Comparison of ENCODE assay signal across 9 cellular contexts in the genomic region with DNA sequence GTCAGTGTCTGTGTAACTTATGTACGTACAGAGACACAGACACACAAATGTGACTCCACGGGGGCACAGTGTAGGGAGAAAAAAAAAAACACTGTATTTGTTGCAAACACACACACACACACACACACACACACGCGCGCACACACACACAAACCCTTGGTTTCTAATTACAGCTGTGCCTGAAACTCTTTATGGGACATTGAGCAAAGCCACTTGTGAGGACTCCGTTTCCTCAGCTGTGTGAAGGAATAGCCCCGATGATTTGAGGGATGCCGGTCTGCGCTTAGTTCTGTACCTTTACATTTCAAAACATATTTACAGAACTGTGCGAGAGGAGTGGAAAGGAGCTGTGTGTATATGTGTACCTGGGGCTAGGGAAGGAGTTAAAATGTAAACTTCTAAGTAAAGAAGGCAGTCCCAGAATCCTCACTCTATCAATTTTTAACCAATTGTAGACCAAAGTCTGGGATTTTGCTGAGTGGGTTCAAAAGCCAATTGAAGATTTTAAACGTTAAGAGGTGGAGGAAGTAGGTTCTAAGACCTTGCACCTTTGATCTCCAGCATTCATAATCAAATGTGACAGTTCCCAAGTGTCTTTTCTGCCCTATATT. TPM values are rescaled to one million over a fixed set of nuclear protein-coding genes. Genes with fewer than 3 reads are reported as not detected.
DNase-seq lines count a peak whose midpoint lies in the region; ATAC-seq and TF ChIP-seq lines count a peak whose summit lies in the region.
"Had no signal": no experiment of that assay in that cellular context is flagged by ENCODE, and none has a peak within 500 bp of the region (broad histone marks: within the 10 kb centered on the region; RNA-seq: fewer than 3 reads in every experiment).

No MANE protein-coding gene starts in this region.

- no peaks in the 10 kb centered on the region for H3K27me3 ChIP-seq in adipocyte (replicated peaks; ENCODE audit: control insufficient read depth, insufficient read depth, low read length)
- H3K27me3 ChIP-seq in kidney epithelial cell (ENCODE audit: control insufficient read depth, insufficient read depth, low read length) = no peaks in the 10 kb centered on the region

- H3K4me3 Mint-ChIP-seq in stimulated activated memory B cell treated with anti-CD40 and anti-IgM and Interleukin-4, amounts not matched to agents 10 μg/mL and 1 μg/mL and 100 μg/mL, for 72 hours = peak overlapping the region; percentile 71

- H3K9ac ChIP-seq in adipocyte (ENCODE audit: low read length) = no peak overlapping the region

- ATAC-seq in stimulated activated memory B cell treated with anti-CD40 and anti-IgM and Interleukin-4, amounts not matched to agents 10 μg/mL and 1 μg/mL and 100 μg/mL, for 72 hours = no peak
- ATAC-seq in HG03342 (IDR thresholded peaks at IDR 0.05; ENCODE audit: unreplicated experiment) = no peak

- H3K27ac Mint-ChIP-seq in stimulated activated memory B cell treated with anti-CD40 and anti-IgM and Interleukin-4, amounts not matched to agents 10 μg/mL and 1 μg/mL and 100 μg/mL, for 72 hours = peak overlapping the region; percentile 66

- H3K4me1 Mint-ChIP-seq in stimulated activated memory B cell treated with anti-CD40 and anti-IgM and Interleukin-4, amounts not matched to agents 10 μg/mL and 1 μg/mL and 100 μg/mL, for 72 hours = peaks cover 58% of the 10 kb centered on the region

- DNase-seq in DMS153 treated with DMSO at 0.1 percent for 48 hours (lab: John Stamatoyannopoulos, UW; ENCODE audit: unreplicated experiment) = peak; percentile 60
- DNase-seq in DMS153 (lab: John Stamatoyannopoulos, UW) = no peak
- DNase-seq in adipocyte (ENCODE audit: low read depth) = peak; percentile 30
- no peak for DNase-seq in kidney epithelial cell (ENCODE audit: low read depth)
- no peak for DNase-seq in HuH-7.5 (ENCODE audit: low spot score)
- DNase-seq in stimulated activated CD4-positive, alpha-beta T cell treated with anti-CD3 and anti-CD28 coated beads, Interleukin-4, amount 100 ng/mL, for 24 hours = no peak

- H3K4me1 ChIP-seq in adipocyte (ENCODE audit: control insufficient read depth, insufficient read depth, low read length) = peaks cover 20% of the 10 kb centered on the region

- TF ChIP-seq CTCF in kidney epithelial cell (IDR thresholded peaks at IDR 0.05; ENCODE audit: insufficient read depth, low read length, poor library complexity, severe bottlenecking) = no peak

- H3K9me3 ChIP-seq in adipocyte (ENCODE audit: control insufficient read depth, low read length) = no peaks in the 10 kb centered on the region

- no peaks in the 10 kb centered on the region for H3K27me3 Mint-ChIP-seq in stimulated activated memory B cell treated with anti-CD40 and anti-IgM and Interleukin-4, amounts not matched to agents 10 μg/mL and 1 μg/mL and 100 μg/mL, for 72 hours

- H3K4me3 ChIP-seq in adipocyte (ENCODE audit: low read length) (no peak overlapping the region), kidney epithelial cell (ENCODE audit: low read depth, low read length) (peak overlapping the region; percentile 25)

- H3K36me3 ChIP-seq in adipocyte (ENCODE audit: control insufficient read depth, insufficient read depth, low read length, severe bottlenecking) (no peaks in the 10 kb centered on the region), kidney epithelial cell (ENCODE audit: control insufficient read depth, insufficient read depth, low read length) (no peaks in the 10 kb centered on the region)

- no peaks in the 10 kb centered on the region for H3K36me3 Mint-ChIP-seq in stimulated activated memory B cell treated with anti-CD40 and anti-IgM and Interleukin-4, amounts not matched to agents 10 μg/mL and 1 μg/mL and 100 μg/mL, for 72 hours

- H3K9me3 Mint-ChIP-seq in stimulated activated memory B cell treated with anti-CD40 and anti-IgM and Interleukin-4, amounts not matched to agents 10 μg/mL and 1 μg/mL and 100 μg/mL, for 72 hours = no peaks in the 10 kb centered on the region

RNA-seq across cellular contexts. Expression of gene BCL6, which starts 5.3 kb away (rescaled TPM):
- 5.8 and 8.9 TPM in 2 replicates for total RNA-seq in kidney epithelial cell

RNA-seq across cellular contexts. Expression of gene RTP2, which starts 48.3 kb away (rescaled TPM):
- not detected in 2 replicates for total RNA-seq in kidney epithelial cell
- total RNA-seq: posterior vena cava had no signal

Comparison
In these comparisons a context has a peak if more than half of its experiments do, and no peak if none do; other contexts are left out.
1. DNase-seq: peak in DMS153 treated with DMSO at 0.1 percent for 48 hours (single experiment) and adipocyte (single experiment); none in DMS153 (single experiment), kidney epithelial cell (single experiment), HuH-7.5 (single experiment) and stimulated activated CD4-positive, alpha-beta T cell treated with anti-CD3 and anti-CD28 coated beads, Interleukin-4, amount 100 ng/mL, for 24 hours (single experiment).